ENCODE assay signal across 9 cellular contexts in genomic region chr2:37768491-37768925, GRCh38.
DNase-seq lines count a peak whose midpoint lies in the region; ATAC-seq and TF ChIP-seq lines count a peak whose summit lies in the region.
"Had no signal": no experiment of that assay in that cellular context is flagged by ENCODE, and none has a peak within 500 bp of the region (broad histone marks: within the 10 kb centered on the region; RNA-seq: fewer than 3 reads in every experiment).

No MANE protein-coding gene starts in this region.

- intact Hi-C loops in IMR-90 (cut with micrococcal nuclease): loop anchor here (2.0 to 5.0 kb wide), 5 partner anchors 34 to 108 kb away; no protein-coding TSS in a partner anchor
- intact Hi-C loops in mucosa of descending colon (cut with DNase I, micrococcal nuclease): no loop called here

- H3K27me3 ChIP-seq in IMR-90 (ENCODE audit: control insufficient read depth, insufficient read depth, low read length): no peaks in the 10 kb centered on the region

- no peak overlapping the region for H2AFZ ChIP-seq in IMR-90 (replicated peaks; ENCODE audit: low read length, poor library complexity)

- no peaks in the 10 kb centered on the region for H3K9me3 ChIP-seq in IMR-90 (ENCODE audit: control insufficient read depth, insufficient read depth, low read length)
- H3K9me3 ChIP-seq in mucosa of descending colon: no peaks in the 10 kb centered on the region

- peak overlapping the region; percentile 99 for H4K91ac ChIP-seq in IMR-90 (ENCODE audit: insufficient read depth, low read depth, low read length)

- H3K4ac ChIP-seq in IMR-90 (ENCODE audit: low read depth, low read length): peak overlapping the region; percentile 100

- H2AK9ac ChIP-seq in IMR-90 (replicated peaks; ENCODE audit: low read depth, low read length, poor library complexity): no peak overlapping the region

- CTCF ChIA-PET in IMR-90 (lab: Yijun Ruan, JAX): interaction anchor here (1.0 to 1.8 kb wide), 2 partner anchors 109 to 354 kb away, joined by 3 to 4 read pairs; no protein-coding TSS in a partner anchor

- H3K4me1 ChIP-seq in IMR-90 (ENCODE audit: control insufficient read depth, insufficient read depth, low read length) (peaks cover 37% of the 10 kb centered on the region), mucosa of descending colon (ENCODE audit: low read depth) (no peaks in the 10 kb centered on the region)

- no peaks in the 10 kb centered on the region for H3K9me3 Mint-ChIP-seq in chondrocyte (ENCODE audit: low read depth)
- H3K9me3 Mint-ChIP-seq: dendritic cell treated with granulocyte-macrophage colony-stimulating factor and Interleukin-4, amounts not matched to agents 40 ng/mL and 50 ng/mL, for 4 days had no signal

- WGBS in IMR-90 (ENCODE audit: extremely low coverage in 2 of 2, insufficient read length in 1 of 2), 2 experiments: no CpG with 5 or more reads among the region's 4 CpGs

- H3K4me3 ChIP-seq in IMR-90 (ENCODE audit: insufficient read depth, low read depth, low read length) (no peak overlapping the region), mucosa of descending colon (no peak overlapping the region)

- peak overlapping the region; percentile 22; the same call in 1 of the 2 replicates for H3K4me2 ChIP-seq in IMR-90 (ENCODE audit: low read depth, low read length)

- DNase-seq in A172 (ENCODE audit: low spot score) (peak; percentile 99), IMR-90 (peak; percentile 92), chondrocyte (ENCODE audit: low spot score) (no peak), mucosa of descending colon (no peak), inferior parietal cortex (ENCODE audit: extremely low spot score) (no peak)
- DNase-seq in activated effector memory CD4-positive, alpha-beta T cell treated with Interleukin-2 at 50 U/mL for 16 hours: no peak
- DNase-seq in activated CD8-positive, alpha-beta memory T cell treated with anti-CD3 and anti-CD28 coated beads, Interleukin-2, amount 50 U/mL, for 48 hours: no peak

- POLR2A ChIA-PET in IMR-90 (lab: Charles Lee; ENCODE audit: unreplicated experiment): interaction anchor here (0.5 to 1.2 kb wide), 4 partner anchors 8 to 353 kb away, joined by 3 to 4 read pairs (median 3); no protein-coding TSS in a partner anchor

- peaks cover 32% of the 10 kb centered on the region for H3K9me1 ChIP-seq in IMR-90 (ENCODE audit: insufficient read depth, low read length)

- peak overlapping the region; percentile 64 for H4K5ac ChIP-seq in IMR-90 (ENCODE audit: low read depth, low read length)

- H3K27ac Mint-ChIP-seq in chondrocyte (ENCODE audit: unreplicated experiment): peak overlapping the region; percentile 87
- H3K27ac Mint-ChIP-seq: dendritic cell treated with granulocyte-macrophage colony-stimulating factor and Interleukin-4, amounts not matched to agents 40 ng/mL and 50 ng/mL, for 4 days had no signal

- H2BK120ac ChIP-seq in IMR-90 (ENCODE audit: low read depth, low read length): peak overlapping the region; percentile 99

- no TSS peak for BruUV-seq in IMR-90 (replicated peaks; lab: Mats Ljungman, UMichigan)

- dilution Hi-C loops in IMR-90 (cut with HindIII; ENCODE audit: low sequenced_read_pairs, unreplicated experiment): no loop called here

- H3K56ac ChIP-seq in IMR-90 (ENCODE audit: extremely low read depth, insufficient read depth, low read length): peak overlapping the region; percentile 68

- no peaks in the 10 kb centered on the region for H3K36me3 Mint-ChIP-seq in chondrocyte (ENCODE audit: low read depth)

- H4K8ac ChIP-seq in IMR-90 (ENCODE audit: low read depth in 2 of 2, low read length in 2 of 2): peak overlapping the region in 1 of 2 experiments; percentile 95; a peak in 3 of 4 replicates

- in situ Hi-C loops in IMR-90 (cut with MboI; ENCODE audit: low sequenced_read_pairs): no loop called here

- H3K4me1 Mint-ChIP-seq in chondrocyte (ENCODE audit: low read depth): peaks cover 88% of the 10 kb centered on the region

- ATAC-seq in IMR-90 (ENCODE audit: low read depth) (peak; percentile 86), mucosa of descending colon (peak; percentile 53), GM21390 (IDR thresholded peaks at IDR 0.05; ENCODE audit: unreplicated experiment) (no peak)

- peak overlapping the region; percentile 26; the same call in 1 of the 2 replicates for H3K9ac ChIP-seq in IMR-90 (ENCODE audit: low read depth, low read length)

- H3K36me3 ChIP-seq in IMR-90 (ENCODE audit: control insufficient read depth, insufficient read depth, low read length) (no peaks in the 10 kb centered on the region), mucosa of descending colon (ENCODE audit: low read depth) (no peaks in the 10 kb centered on the region)

- no peak for TF ChIP-seq POLR2A in IMR-90 (IDR thresholded peaks at IDR 0.05; ENCODE audit: low read depth, low read length)

- H3K27me3 Mint-ChIP-seq in chondrocyte (ENCODE audit: low read depth): no peaks in the 10 kb centered on the region
- H3K27me3 Mint-ChIP-seq: dendritic cell treated with granulocyte-macrophage colony-stimulating factor and Interleukin-4, amounts not matched to agents 40 ng/mL and 50 ng/mL, for 4 days had no signal

- peak overlapping the region; percentile 69; the same call in 2 of the 3 replicates for H2BK15ac ChIP-seq in IMR-90 (ENCODE audit: low read depth, low read length)

- H2BK20ac ChIP-seq in IMR-90 (ENCODE audit: low read depth, low read length): peak overlapping the region; percentile 89

- H2AK5ac ChIP-seq in IMR-90 (ENCODE audit: low read depth, low read length): peak overlapping the region; percentile 36

- no peak overlapping the region for H3K4me3 Mint-ChIP-seq in chondrocyte (ENCODE audit: unreplicated experiment)
- H3K4me3 Mint-ChIP-seq: dendritic cell treated with granulocyte-macrophage colony-stimulating factor and Interleukin-4, amounts not matched to agents 40 ng/mL and 50 ng/mL, for 4 days had no signal

- H4K20me1 ChIP-seq in IMR-90 (ENCODE audit: insufficient read depth, low read length): no peaks in the 10 kb centered on the region

- no peak for TF ChIP-seq RAD21 in IMR-90 (IDR thresholded peaks at IDR 0.05; ENCODE audit: low read length)

- peak overlapping the region; percentile 96 for H3K23ac ChIP-seq in IMR-90 (ENCODE audit: low read depth, low read length)

- peak overlapping the region; percentile 89 for H3K18ac ChIP-seq in IMR-90 (ENCODE audit: low read depth, low read length)

- H3K14ac ChIP-seq in IMR-90 (replicated peaks; ENCODE audit: low read depth, low read length): peak overlapping the region; percentile 98

- peak overlapping the region; percentile 75 for H3K27ac ChIP-seq in IMR-90 (ENCODE audit: insufficient read depth, low read length)

- H2BK5ac ChIP-seq in IMR-90 (ENCODE audit: low read depth, low read length, poor library complexity, severe bottlenecking): peak overlapping the region; percentile 100

- peaks cover 3 to 43% of the 10 kb centered on the region in 2 experiments; a peak in 2 of 4 replicates for H3K79me1 ChIP-seq in IMR-90 (ENCODE audit: low read depth in 1 of 2, low read length in 2 of 2)

- TF ChIP-seq CTCF in IMR-90 (conservative IDR thresholded peaks at IDR 0.05; ENCODE audit: low read depth, low read length): no peak
- TF ChIP-seq CTCF in chondrocyte (IDR thresholded peaks at IDR 0.05): no peak
- no peak for TF ChIP-seq CTCF in mucosa of descending colon (IDR thresholded peaks at IDR 0.05)

TF ChIP-seq in IMR-90, 13 proteins besides CTCF, POLR2A, EP300 and RAD21:
- TF ChIP-seq RCOR1 (IDR thresholded peaks at IDR 0.05; ENCODE audit: insufficient replicate concordance, low read length) (no peak), BHLHE40 (IDR thresholded peaks at IDR 0.05; ENCODE audit: low read depth, low read length) (peak; percentile 3; the same call in 1 of the 2 replicates), MXI1 (IDR thresholded peaks at IDR 0.05; ENCODE audit: borderline replicate concordance, low read depth, low read length) (no peak)
TF ChIP-seq in IMR-90: peak in this region for 1.

Comparison
In these comparisons a context has a peak if more than half of its experiments do, and no peak if none do; other contexts are left out.
1. DNase-seq: peak in A172 (single experiment) and IMR-90 (single experiment); none in chondrocyte (single experiment), mucosa of descending colon (0 of 3), inferior parietal cortex (single experiment), activated effector memory CD4-positive, alpha-beta T cell treated with Interleukin-2 at 50 U/mL for 16 hours (single experiment) and activated CD8-positive, alpha-beta memory T cell treated with anti-CD3 and anti-CD28 coated beads, Interleukin-2, amount 50 U/mL, for 48 hours (single experiment).